8 cellular contexts compared by ENCODE assay signal in genomic region chr17:2593846-2594656, GRCh38. TPM values are rescaled to one million over a fixed set of nuclear protein-coding genes. Genes with fewer than 3 reads are reported as not detected.
DNase-seq lines count a peak whose midpoint lies in the region; ATAC-seq, FAIRE-seq and TF ChIP-seq lines count a peak whose summit lies in the region.

No MANE protein-coding gene starts in this region.

- peak; percentile 50 for ATAC-seq in HG02943 (IDR thresholded peaks at IDR 0.05; ENCODE audit: low read depth, unreplicated experiment)
- peak; percentile 55 to 56 for ATAC-seq in activated CD4-positive, CD25-positive, alpha-beta regulatory T cell treated with anti-CD3 and anti-CD28 coated beads, Interleukin-2, amount 50 U/mL, for 24 hours

- DNase-seq in NCI-H1694 (lab: John Stamatoyannopoulos, UW) = peak; percentile 39
- DNase-seq in NCI-H1694 treated with DMSO at 0.1 percent for 48 hours (lab: John Stamatoyannopoulos, UW) = no peak
- DNase-seq in NCI-H2196 (lab: John Stamatoyannopoulos, UW; ENCODE audit: unreplicated experiment) = peak; percentile 61
- DNase-seq in central memory CD4-positive, alpha-beta T cell = peak; percentile 83
- peak; percentile 95 for DNase-seq in kidney
- DNase-seq in stimulated activated CD4-positive, alpha-beta T cell treated with anti-CD3 and anti-CD28 coated beads, Interleukin-15, amount 100 ng/mL, for 24 hours = peak; percentile 88

- TF ChIP-seq CTCF in kidney (IDR thresholded peaks at IDR 0.05; ENCODE audit: borderline replicate concordance, extremely low read depth, insufficient read depth) = no peak

- H3K27ac ChIP-seq in kidney (ENCODE audit: low read depth in 2 of 2, low read length in 2 of 2) = peak overlapping the region; percentile 96 to 98

- no peak for FAIRE-seq in kidney (lab: Jason Lieb, UNC)

- no peaks in the 10 kb centered on the region for H3K9me3 ChIP-seq in kidney (ENCODE audit: control insufficient read depth in 1 of 2, low read length in 2 of 2)

- intact Hi-C loops in kidney (cut with DNase I) = no loop called here

- peaks cover 0 to 3% of the 10 kb centered on the region in 2 donors for H3K4me1 ChIP-seq in kidney (ENCODE audit: control insufficient read depth in 1 of 2, insufficient read depth in 1 of 2, low read depth in 1 of 2, low read length in 2 of 2)

- peak overlapping the region; percentile 89 to 98 for H3K4me3 ChIP-seq in kidney (ENCODE audit: low read length in 2 of 2)

- no peaks in the 10 kb centered on the region for H3K36me3 ChIP-seq in kidney (ENCODE audit: control insufficient read depth in 1 of 2, insufficient read depth in 2 of 2, low read length in 2 of 2)

- H3K9ac ChIP-seq in kidney (ENCODE audit: low read length in 2 of 2) = peak overlapping the region; percentile 86 to 97

RNA-seq across cellular contexts. Expression of gene PAFAH1B1, which starts 0.6 kb away (rescaled TPM):
- 125 TPM for total RNA-seq in kidney
- polyA plus RNA-seq in kidney (ENCODE audit: insufficient read depth, low read depth, low replicate concordance) = 46.7 TPM
